In genomic region chr12:68623059-68623458, GRCh38 we compare ENCODE assay signal across 21 cellular contexts. TPM values are rescaled to one million over a fixed set of nuclear protein-coding genes. Genes with fewer than 3 reads are reported as not detected.
A peak's percentile ranks its signal among the peaks of the same experiment; 100 is the strongest.
DNase-seq lines count a peak whose midpoint lies in the region; ATAC-seq and TF ChIP-seq lines count a peak whose summit lies in the region.
"Had no signal": no experiment of that assay in that cellular context is flagged by ENCODE, and none has a peak within 500 bp of the region (broad histone marks: within the 10 kb centered on the region; RNA-seq: fewer than 3 reads in every experiment).

No MANE protein-coding gene starts in this region.

- peaks cover 0 to 4% of the 10 kb centered on the region in 2 donors for H3K9me3 ChIP-seq in breast epithelium
- H3K9me3 ChIP-seq in OCI-LY7 (ENCODE audit: low read length) = peaks cover 34% of the 10 kb centered on the region
- H3K9me3 ChIP-seq: mucosa of descending colon, ovary had no signal

- H3K4me2 ChIP-seq in OCI-LY7 (ENCODE audit: low read length) = peak overlapping the region; percentile 57

- H3K4me3 Mint-ChIP-seq in MCF 10A (ENCODE audit: unreplicated experiment) (no peak overlapping the region), chondrocyte (ENCODE audit: unreplicated experiment) (no peak overlapping the region)
- H3K4me3 Mint-ChIP-seq in stimulated activated naive B cell treated with anti-CD40 and anti-IgM and Interleukin-4, amounts not matched to agents 10 μg/mL and 1 μg/mL and 100 μg/mL, for 72 hours = peak overlapping the region in 1 of 2 donors; percentile 29

- no peak overlapping the region for H3K27ac ChIP-seq in breast epithelium
- H3K27ac ChIP-seq in OCI-LY7 (ENCODE audit: low read depth, low read length, poor library complexity, severe bottlenecking) = peak overlapping the region; percentile 24
- H3K27ac ChIP-seq: ovary had no signal

- ATAC-seq in stimulated activated naive B cell treated with anti-CD40 and anti-IgM and Interleukin-4, amounts not matched to agents 10 μg/mL and 1 μg/mL and 100 μg/mL, for 72 hours (replicated peaks) = peak; percentile 36 to 48
- ATAC-seq in HG03175 (IDR thresholded peaks at IDR 0.05; ENCODE audit: unreplicated experiment) = no peak

- H3K36me3 ChIP-seq in breast epithelium (no peaks in the 10 kb centered on the region), OCI-LY7 (ENCODE audit: insufficient read depth, low read length) (peaks cover 83% of the 10 kb centered on the region)
- H3K36me3 ChIP-seq: ovary had no signal

- H3K4me1 ChIP-seq in breast epithelium (peaks cover 0 to 10% of the 10 kb centered on the region in 2 donors), OCI-LY7 (ENCODE audit: insufficient read depth, low read length, poor library complexity, severe bottlenecking) (peaks cover 49% of the 10 kb centered on the region)

- H3K27me3 ChIP-seq in breast epithelium = no peaks in the 10 kb centered on the region
- H3K27me3 ChIP-seq: esophagus squamous epithelium, ovary had no signal

- CTCF ChIA-PET in MCF 10A (lab: Yijun Ruan, JAX) = interaction anchor here (0.6 kb wide), 1 partner anchor 680 kb away, joined by 3 read pairs; no protein-coding TSS in a partner anchor
- CTCF ChIA-PET in OCI-LY7 (lab: Charles Lee; ENCODE audit: unreplicated experiment) = no interaction called here

- H3K27me3 Mint-ChIP-seq in MCF 10A (ENCODE audit: insufficient read depth, unreplicated experiment) (no peaks in the 10 kb centered on the region), chondrocyte (ENCODE audit: low read depth) (no peaks in the 10 kb centered on the region)
- H3K27me3 Mint-ChIP-seq in stimulated activated naive B cell treated with anti-CD40 and anti-IgM and Interleukin-4, amounts not matched to agents 10 μg/mL and 1 μg/mL and 100 μg/mL, for 72 hours = no peaks in the 10 kb centered on the region

- no peak for TF ChIP-seq POLR2A in breast epithelium (IDR thresholded peaks at IDR 0.05)

- H3K9me2 ChIP-seq in OCI-LY7 (ENCODE audit: insufficient read depth, low read length) = no peaks in the 10 kb centered on the region

- H2AFZ ChIP-seq in OCI-LY7 (ENCODE audit: low read length) = no peak overlapping the region

- H4K20me1 ChIP-seq in OCI-LY7 (ENCODE audit: insufficient read depth, low read length) = peaks cover 45% of the 10 kb centered on the region; the same call in 1 of the 2 replicates

- H3K36me3 Mint-ChIP-seq in MCF 10A (ENCODE audit: insufficient read depth, unreplicated experiment) (peaks cover 47% of the 10 kb centered on the region), chondrocyte (ENCODE audit: low read depth) (peaks cover 11% of the 10 kb centered on the region)
- H3K36me3 Mint-ChIP-seq in stimulated activated naive B cell treated with anti-CD40 and anti-IgM and Interleukin-4, amounts not matched to agents 10 μg/mL and 1 μg/mL and 100 μg/mL, for 72 hours = peaks cover 31 to 37% of the 10 kb centered on the region in 2 donors

- DNase-seq in MCF 10A (ENCODE audit: unreplicated experiment) = no peak
- DNase-seq in breast epithelium (ENCODE audit: low spot score in 2 of 2) = no peak
- no peak for DNase-seq in OCI-LY7 (ENCODE audit: low spot score)
- no peak for DNase-seq in chondrocyte (ENCODE audit: low spot score)
- no peak for DNase-seq in stimulated activated naive B cell treated with anti-CD40 and anti-IgM and Interleukin-4, amounts not matched to agents 10 μg/mL and 1 μg/mL and 100 μg/mL, for 72 hours
- DNase-seq in SKM-1 treated with dmso at 0.1 percent for 144 hours (lab: John Stamatoyannopoulos, UW; ENCODE audit: unreplicated experiment) = no peak
- no peak for DNase-seq in NCI-H345 treated with DMSO at 0.1 percent for 48 hours (lab: John Stamatoyannopoulos, UW; ENCODE audit: unreplicated experiment)
- DNase-seq: activated CD4-positive, CD25-positive, alpha-beta regulatory T cell; Caco-2; effector CD4-positive, alpha-beta T cell; EL; esophagus squamous epithelium; KG1; mucosa of descending colon; NCI-H1048; NCI-H2029 treated with DMSO at 0.1 percent for 48 hours; NCI-H510A treated with DMSO at 0.1 percent for 48 hours; ovary; SHP77; substantia nigra had no signal

- H3K27ac Mint-ChIP-seq in MCF 10A (ENCODE audit: low read depth, unreplicated experiment) (peak overlapping the region; percentile 92), chondrocyte (ENCODE audit: unreplicated experiment) (peak overlapping the region; percentile 63)
- peak overlapping the region; percentile 11 for H3K27ac Mint-ChIP-seq in stimulated activated naive B cell treated with anti-CD40 and anti-IgM and Interleukin-4, amounts not matched to agents 10 μg/mL and 1 μg/mL and 100 μg/mL, for 72 hours

- H3K4me1 Mint-ChIP-seq in MCF 10A (ENCODE audit: insufficient read depth, unreplicated experiment) = peaks cover 31% of the 10 kb centered on the region
- peaks cover 70% of the 10 kb centered on the region for H3K4me1 Mint-ChIP-seq in chondrocyte (ENCODE audit: low read depth)
- H3K4me1 Mint-ChIP-seq in stimulated activated naive B cell treated with anti-CD40 and anti-IgM and Interleukin-4, amounts not matched to agents 10 μg/mL and 1 μg/mL and 100 μg/mL, for 72 hours = peaks cover 32 to 83% of the 10 kb centered on the region in 2 donors

- TF ChIP-seq CTCF in MCF 10A (IDR thresholded peaks at IDR 0.05; ENCODE audit: unreplicated experiment) = no peak
- TF ChIP-seq CTCF in breast epithelium (IDR thresholded peaks at IDR 0.05) = no peak
- no peak for TF ChIP-seq CTCF in OCI-LY7 (conservative IDR thresholded peaks at IDR 0.05; ENCODE audit: low read length)
- TF ChIP-seq CTCF in chondrocyte (IDR thresholded peaks at IDR 0.05) = no peak

- H3K79me2 ChIP-seq in OCI-LY7 (ENCODE audit: insufficient read depth, low read depth, low read length) = peaks cover 100% of the 10 kb centered on the region

- BruUV-seq in MCF 10A (replicated peaks; lab: Mats Ljungman, UMichigan) (no TSS peak), OCI-LY7 (replicated peaks; lab: Mats Ljungman, UMichigan) (no TSS peak)

- POLR2A ChIA-PET in MCF 10A (lab: Yijun Ruan, JAX) = interaction anchor here (0.7 to 6.2 kb wide), 4 partner anchors 9 to 248 kb away, joined by 3 to 52 read pairs (median 6); partner anchors contain the start of gene RAP1B
- POLR2A ChIA-PET in OCI-LY7 (lab: Charles Lee) = interaction anchor here (1.0 to 6.2 kb wide), 4 partner anchors 10 to 147 kb away, joined by 3 to 49 read pairs (median 7); partner anchors contain the start of gene RAP1B

- H3K9me3 Mint-ChIP-seq in MCF 10A (ENCODE audit: unreplicated experiment) = no peaks in the 10 kb centered on the region
- H3K9me3 Mint-ChIP-seq in chondrocyte (ENCODE audit: low read depth) = peaks cover 2% of the 10 kb centered on the region
- H3K9me3 Mint-ChIP-seq in stimulated activated naive B cell treated with anti-CD40 and anti-IgM and Interleukin-4, amounts not matched to agents 10 μg/mL and 1 μg/mL and 100 μg/mL, for 72 hours = peaks cover 0 to 5% of the 10 kb centered on the region in 2 donors

- H3K4me3 ChIP-seq in breast epithelium (no peak overlapping the region), OCI-LY7 (ENCODE audit: low read depth, low read length, poor library complexity, severe bottlenecking) (peak overlapping the region; percentile 13)
- H3K4me3 ChIP-seq: esophagus squamous epithelium, mucosa of descending colon, ovary had no signal

- intact Hi-C loops in MCF 10A (cut with micrococcal nuclease) = no loop called here
- intact Hi-C loops in breast epithelium (cut with DNase I; ENCODE audit: low total_unique reads) = no loop called here
- intact Hi-C loops in OCI-LY7 (cut with micrococcal nuclease; ENCODE audit: unreplicated experiment) = no loop called here

RNA-seq across cellular contexts. Expression of gene RAP1B, which starts 12.4 kb away (rescaled TPM):
- total RNA-seq in MCF 10A (2022) = 180 and 232 TPM in 2 replicates
- total RNA-seq in breast epithelium = 100 to 1,000 TPM; 176 to 198 (median 186) TPM
- total RNA-seq in OCI-LY7 (2014; rRNA removed; shearing (Covaris generic)) = 100 and 101 TPM in 2 replicates
- 164 and 166 TPM in 2 replicates for total RNA-seq in OCI-LY7 (2022)
- 163 to 239 TPM (median 229 TPM) in 3 replicates for total RNA-seq in chondrocyte

Comparison
In these comparisons a context has a peak if more than half of its experiments do, and no peak if none do; other contexts are left out.
1. H3K27ac Mint-ChIP-seq: peak in every context shown above with its lines; median percentile 92 in MCF 10A; 63 in chondrocyte; 11 in stimulated activated naive B cell treated with anti-CD40 and anti-IgM and Interleukin-4, amounts not matched to agents 10 μg/mL and 1 μg/mL and 100 μg/mL, for 72 hours.